In genomic region chr1:23791434-23792047, GRCh38 we compare ENCODE assay signal across 8 cellular contexts. TPM values are rescaled to one million over a fixed set of nuclear protein-coding genes. Genes with fewer than 3 reads are reported as not detected.
DNase-seq lines count a peak whose midpoint lies in the region; ATAC-seq and TF ChIP-seq lines count a peak whose summit lies in the region.

No MANE protein-coding gene starts in this region.

- peak overlapping the region; percentile 83 to 94 (median 92) for H3K4me3 Mint-ChIP-seq in T-cell

- POLR2A ChIA-PET in BJ (lab: Charles Lee), result interaction anchor here (0.6 to 0.7 kb wide), 2 partner anchors 33 to 37 kb away, joined by 3 read pairs; no protein-coding TSS in a partner anchor
- POLR2A ChIA-PET in T-cell (lab: Charles Lee), result interaction anchor here in 1 of 2 donors (0.6 kb wide), 2 partner anchors 14 to 18 kb away, joined by 5 to 7 read pairs; no protein-coding TSS in a partner anchor

- no peak for TF ChIP-seq CTCF in BJ (IDR thresholded peaks at IDR 0.05; ENCODE audit: insufficient read depth, low read depth, low read length)
- TF ChIP-seq CTCF in mucosa of descending colon (IDR thresholded peaks at IDR 0.05), result no peak
- TF ChIP-seq CTCF in vagina (IDR thresholded peaks at IDR 0.05), result no peak

- CTCF ChIA-PET in BJ (lab: Yijun Ruan, JAX) (interaction anchor here (0.9 to 2.9 kb wide), 6 partner anchors 10 to 20 kb away, joined by 4 to 11 read pairs (median 4); no protein-coding TSS in a partner anchor), T-cell (lab: Charles Lee) (interaction anchor here (0.5 to 2.3 kb wide), 5 partner anchors 10 to 377 kb away, joined by 3 to 10 read pairs (median 5); partner anchors contain the start of genes GALE (in 1 of the 2) and PITHD1 (in 1 of the 2))

- H3K36me3 Mint-ChIP-seq in T-cell, result peaks cover 20% of the 10 kb centered on the region

- intact Hi-C loops in mucosa of descending colon (cut with DNase I, micrococcal nuclease) (no loop called here), vagina (cut with DNase I) (loop anchor here (10.0 kb wide), 1 partner anchor 73 kb away; the partner anchor contains the start of gene FUCA1)

- H3K36me3 ChIP-seq in BJ (ENCODE audit: control insufficient read depth, insufficient read depth, low read length) (peaks cover 19% of the 10 kb centered on the region), mucosa of descending colon (ENCODE audit: low read depth) (no peaks in the 10 kb centered on the region), vagina (peaks cover 0 to 31% of the 10 kb centered on the region in 2 donors)
- H3K36me3 ChIP-seq in effector memory CD4-positive, alpha-beta T cell (ENCODE audit: control insufficient read depth, insufficient read depth, low read length), result peaks cover 28% of the 10 kb centered on the region

- no peaks in the 10 kb centered on the region for H3K9me3 Mint-ChIP-seq in T-cell

- H3K27ac ChIP-seq in effector memory CD4-positive, alpha-beta T cell (ENCODE audit: insufficient read depth, low read length, poor library complexity, severe bottlenecking), result peak overlapping the region; percentile 83
- H3K27ac ChIP-seq in vagina, result peak overlapping the region; percentile 83

- peaks cover 16% of the 10 kb centered on the region for H3K4me1 ChIP-seq in effector memory CD4-positive, alpha-beta T cell (ENCODE audit: control insufficient read depth, insufficient read depth, low read length, poor library complexity, severe bottlenecking)
- H3K4me1 ChIP-seq in mucosa of descending colon (ENCODE audit: low read depth) (peaks cover 26% of the 10 kb centered on the region), vagina (peaks cover 33% of the 10 kb centered on the region)

- H3K9me3 ChIP-seq in effector memory CD4-positive, alpha-beta T cell (ENCODE audit: control insufficient read depth, low read length), result no peaks in the 10 kb centered on the region
- no peaks in the 10 kb centered on the region for H3K9me3 ChIP-seq in mucosa of descending colon
- no peaks in the 10 kb centered on the region for H3K9me3 ChIP-seq in vagina

- H3K27ac Mint-ChIP-seq in T-cell, result peak overlapping the region; percentile 95 to 96

- no peak for TF ChIP-seq POLR2A in vagina (IDR thresholded peaks at IDR 0.05)

- H3K4me3 ChIP-seq in BJ (ENCODE audit: low read depth, low read length) (peak overlapping the region; percentile 62), mucosa of descending colon (peak overlapping the region; percentile 49), vagina (peak overlapping the region; percentile 86 to 88)
- peak overlapping the region; percentile 85 for H3K4me3 ChIP-seq in effector memory CD4-positive, alpha-beta T cell (ENCODE audit: insufficient read depth, low read depth, low read length, poor library complexity, severe bottlenecking)

- ATAC-seq in T-cell (replicated peaks in 1 of 4) (peak; percentile 38 to 49 (median 42)), mucosa of descending colon (peak; percentile 27), GM18498 (IDR thresholded peaks at IDR 0.05; ENCODE audit: unreplicated experiment) (no peak), GM21619 (IDR thresholded peaks at IDR 0.05; ENCODE audit: unreplicated experiment) (no peak)

- H3K27me3 ChIP-seq in BJ (ENCODE audit: control insufficient read depth, insufficient read depth, low read length), result no peaks in the 10 kb centered on the region
- H3K27me3 ChIP-seq in effector memory CD4-positive, alpha-beta T cell (replicated peaks; ENCODE audit: control insufficient read depth, insufficient read depth, low read length, poor library complexity, severe bottlenecking), result no peaks in the 10 kb centered on the region
- no peaks in the 10 kb centered on the region for H3K27me3 ChIP-seq in vagina

- DNase-seq in BJ (ENCODE audit: low read depth) (no peak), H4 (ENCODE audit: low spot score) (peak; percentile 16), T-cell (peak in 3 of 34 experiments; percentile 6 to 27 (median 18)), mucosa of descending colon (peak; percentile 42 to 75 (median 61)), vagina (ENCODE audit: extremely low spot score in 2 of 2) (no peak)
- DNase-seq in effector memory CD4-positive, alpha-beta T cell, result no peak

- H3K4me1 Mint-ChIP-seq in T-cell, result peaks cover 25 to 30% (median 28%) of the 10 kb centered on the region in 3 donors

- no peaks in the 10 kb centered on the region for H3K27me3 Mint-ChIP-seq in T-cell

RNA-seq across cellular contexts. Expression of gene LYPLA2, which starts 0.6 kb away (rescaled TPM):
- 31.3 and 51.9 TPM in 2 replicates for polyA plus RNA-seq in BJ (2011; rRNA removed)
- 23.6 and 40.8 TPM in 2 replicates for polyA minus RNA-seq in BJ (2011; rRNA and poly(A)+ RNA removed)
- 35.4 and 36.2 TPM in 2 replicates for total RNA-seq in H4 (2014; rRNA removed; shearing (Covaris generic))
- 10 to 100 TPM; 47.8 to 70.9 (median 67.6) TPM for total RNA-seq in T-cell
- 10 to 100 TPM; 49.9 to 89.0 (median 88.0) TPM for total RNA-seq in mucosa of descending colon
- 56.2 TPM for total RNA-seq in vagina

RNA-seq across cellular contexts. Expression of gene GALE, which starts 9.0 kb away (rescaled TPM):
- 23.8 and 36.1 TPM in 2 replicates for polyA plus RNA-seq in BJ (2011; rRNA removed)
- 10.5 and 17.6 TPM in 2 replicates for polyA minus RNA-seq in BJ (2011; rRNA and poly(A)+ RNA removed)
- total RNA-seq in H4 (2014; rRNA removed; shearing (Covaris generic)), result 128 and 142 TPM in 2 replicates
- total RNA-seq in T-cell (10 to 100 TPM in 3 of 5 donors, 1 to 10 TPM in 2; 7.5 to 16.5 (median 12.6) TPM), mucosa of descending colon (100 to 1,000 TPM in 2 of 3 donors, 10 to 100 TPM in 1; 55.7 to 156 (median 127) TPM), vagina (12.3 TPM)

RNA-seq across cellular contexts. Expression of gene PITHD1, which starts 13.3 kb away (rescaled TPM):
- 33.7 and 35.2 TPM in 2 replicates for polyA plus RNA-seq in BJ (2011; rRNA removed)
- polyA minus RNA-seq in BJ (2011; rRNA and poly(A)+ RNA removed), result 7.9 and 8.5 TPM in 2 replicates
- total RNA-seq in H4 (2014; rRNA removed; shearing (Covaris generic)), result 46.5 and 51.4 TPM in 2 replicates
- total RNA-seq in T-cell, result 10 to 100 TPM; 60.7 to 87.1 (median 70.8) TPM
- 10 to 100 TPM; 38.9 to 53.2 (median 39.6) TPM for total RNA-seq in mucosa of descending colon
- 63.6 TPM for total RNA-seq in vagina

RNA-seq across cellular contexts. Expression of gene HMGCL, which starts 33.7 kb away (rescaled TPM):
- 38.4 and 41.7 TPM in 2 replicates for polyA plus RNA-seq in BJ (2011; rRNA removed)
- polyA minus RNA-seq in BJ (2011; rRNA and poly(A)+ RNA removed), result 13.9 and 19.1 TPM in 2 replicates
- 34.0 and 34.5 TPM in 2 replicates for total RNA-seq in H4 (2014; rRNA removed; shearing (Covaris generic))
- total RNA-seq in T-cell, result 10 to 100 TPM; 14.5 to 39.0 (median 32.9) TPM
- total RNA-seq in mucosa of descending colon, result 10 to 100 TPM; 45.2 to 83.4 (median 62.6) TPM
- total RNA-seq in vagina, result 25.3 TPM

RNA-seq across cellular contexts. Expression of gene ELOA, which starts 48.3 kb away (rescaled TPM):
- polyA plus RNA-seq in BJ (2011; rRNA removed), result 21.5 and 24.5 TPM in 2 replicates
- polyA minus RNA-seq in BJ (2011; rRNA and poly(A)+ RNA removed), result 16.2 and 17.2 TPM in 2 replicates
- total RNA-seq in H4 (2014; rRNA removed; shearing (Covaris generic)), result 38.3 and 48.1 TPM in 2 replicates
- total RNA-seq in T-cell, result 10 to 100 TPM; 26.0 to 32.8 (median 27.6) TPM
- total RNA-seq in mucosa of descending colon, result 10 to 100 TPM; 32.9 to 35.5 (median 35.1) TPM
- 25.5 TPM for total RNA-seq in vagina

Comparison
In these comparisons a context has a peak if more than half of its experiments do, and no peak if none do; other contexts are left out.
1. DNase-seq: peak in H4 (single experiment) and mucosa of descending colon (3 of 3); none in BJ (single experiment), effector memory CD4-positive, alpha-beta T cell (0 of 3) and vagina (0 of 2).
2. ATAC-seq: peak in T-cell (4 of 4) and mucosa of descending colon (single experiment); none in GM18498 (single experiment) and GM21619 (single experiment).
3. Peak in every context shown above with its lines, with median percentiles within 50 percentile points of each other: H3K4me3 ChIP-seq.